ENCODE assay signal across 8 cellular contexts in genomic region chr11:111797145-111797581, GRCh38. TPM values are rescaled to one million over a fixed set of nuclear protein-coding genes. Genes with fewer than 3 reads are reported as not detected.
DNase-seq lines count a peak whose midpoint lies in the region; ATAC-seq and TF ChIP-seq lines count a peak whose summit lies in the region.
"Had no signal": no experiment of that assay in that cellular context is flagged by ENCODE, and none has a peak within 500 bp of the region (broad histone marks: within the 10 kb centered on the region; RNA-seq: fewer than 3 reads in every experiment).

No MANE protein-coding gene starts in this region.

- no peak for TF ChIP-seq EP300 in upper lobe of left lung (IDR thresholded peaks at IDR 0.05)

- H3K27me3 ChIP-seq in HL-60 (ENCODE audit: insufficient read depth, poor library complexity, severe bottlenecking) (no peaks in the 10 kb centered on the region), upper lobe of left lung (no peaks in the 10 kb centered on the region)

- 94 to 96% methylated on average over 2 of the region's 2 CpGs for WGBS in upper lobe of left lung, 2 donors

- DNase-seq in HL-60 (ENCODE audit: low read depth in 1 of 2, low spot score in 1 of 2) (peak; percentile 75 to 88), SKM-1 (lab: John Stamatoyannopoulos, UW; ENCODE audit: unreplicated experiment) (peak; percentile 24), osteocyte (ENCODE audit: extremely low spot score, unreplicated experiment) (no peak), upper lobe of left lung (no peak), NCI-H774 (lab: John Stamatoyannopoulos, UW) (no peak)

- peaks cover 37% of the 10 kb centered on the region for H3K4me1 Mint-ChIP-seq in osteocyte (ENCODE audit: unreplicated experiment)

- H3K27ac ChIP-seq in HL-60 (replicated peaks) (no peak overlapping the region), upper lobe of left lung (no peak overlapping the region)

- TF ChIP-seq CTCF in HL-60 (IDR thresholded peaks at IDR 0.05; ENCODE audit: insufficient read depth, low read length) (no peak), osteocyte (IDR thresholded peaks at IDR 0.05) (no peak), upper lobe of left lung (IDR thresholded peaks at IDR 0.05) (no peak)

- H3K4me3 ChIP-seq in HL-60 (replicated peaks; ENCODE audit: insufficient read depth, low read length) (no peak overlapping the region), upper lobe of left lung (no peak overlapping the region)

- H3K27me3 Mint-ChIP-seq in osteocyte (ENCODE audit: unreplicated experiment): no peaks in the 10 kb centered on the region
- H3K27me3 Mint-ChIP-seq: activated naive CD4-positive, alpha-beta T cell treated with anti-CD3 and anti-CD28 coated beads, Interleukin-2, amount 50 U/mL, for 24 hours had no signal

- H3K36me3 Mint-ChIP-seq in osteocyte (ENCODE audit: unreplicated experiment): peaks cover 26% of the 10 kb centered on the region

- peaks cover 0 to 16% (median 0%) of the 10 kb centered on the region in 4 donors for H3K36me3 ChIP-seq in upper lobe of left lung

- peak; percentile 69 for ATAC-seq in GM18861 (IDR thresholded peaks at IDR 0.05; ENCODE audit: unreplicated experiment)
- no peak for ATAC-seq in upper lobe of left lung (ENCODE audit: low FRiP score in 2 of 2)
- ATAC-seq in HG03280 (IDR thresholded peaks at IDR 0.05; ENCODE audit: unreplicated experiment): no peak

- H3K9me3 ChIP-seq in upper lobe of left lung: peaks cover 0 to 11% (median 3%) of the 10 kb centered on the region in 4 donors

- TF ChIP-seq POLR2A in upper lobe of left lung (IDR thresholded peaks at IDR 0.05): no peak

- H3K4me1 ChIP-seq in upper lobe of left lung: peaks cover 0 to 8% (median 2%) of the 10 kb centered on the region in 4 donors

- no peak overlapping the region for H3K4me3 Mint-ChIP-seq in osteocyte (ENCODE audit: unreplicated experiment)
- H3K4me3 Mint-ChIP-seq: activated naive CD4-positive, alpha-beta T cell treated with anti-CD3 and anti-CD28 coated beads, Interleukin-2, amount 50 U/mL, for 24 hours had no signal

- H3K9me3 Mint-ChIP-seq in osteocyte (ENCODE audit: unreplicated experiment): peaks cover 11% of the 10 kb centered on the region
- H3K9me3 Mint-ChIP-seq: activated naive CD4-positive, alpha-beta T cell treated with anti-CD3 and anti-CD28 coated beads, Interleukin-2, amount 50 U/mL, for 24 hours had no signal

- peak overlapping the region; percentile 79 for H3K27ac Mint-ChIP-seq in osteocyte (ENCODE audit: unreplicated experiment)
- H3K27ac Mint-ChIP-seq: activated naive CD4-positive, alpha-beta T cell treated with anti-CD3 and anti-CD28 coated beads, Interleukin-2, amount 50 U/mL, for 24 hours had no signal

RNA-seq across cellular contexts. Expression of gene PPP2R1B, which starts 31.0 kb away (rescaled TPM):
- total RNA-seq in osteocyte (25.2 and 26.0 TPM in 2 replicates), upper lobe of left lung (10 to 100 TPM; 11.3 to 31.8 (median 22.0) TPM)

Comparison
In these comparisons a context has a peak if more than half of its experiments do, and no peak if none do; other contexts are left out.
1. DNase-seq: peak in HL-60 (2 of 2) and SKM-1 (single experiment); none in osteocyte (single experiment), upper lobe of left lung (0 of 2) and NCI-H774 (single experiment).